Comparison of ENCODE assay signal across 12 cellular contexts in the genomic region with DNA sequence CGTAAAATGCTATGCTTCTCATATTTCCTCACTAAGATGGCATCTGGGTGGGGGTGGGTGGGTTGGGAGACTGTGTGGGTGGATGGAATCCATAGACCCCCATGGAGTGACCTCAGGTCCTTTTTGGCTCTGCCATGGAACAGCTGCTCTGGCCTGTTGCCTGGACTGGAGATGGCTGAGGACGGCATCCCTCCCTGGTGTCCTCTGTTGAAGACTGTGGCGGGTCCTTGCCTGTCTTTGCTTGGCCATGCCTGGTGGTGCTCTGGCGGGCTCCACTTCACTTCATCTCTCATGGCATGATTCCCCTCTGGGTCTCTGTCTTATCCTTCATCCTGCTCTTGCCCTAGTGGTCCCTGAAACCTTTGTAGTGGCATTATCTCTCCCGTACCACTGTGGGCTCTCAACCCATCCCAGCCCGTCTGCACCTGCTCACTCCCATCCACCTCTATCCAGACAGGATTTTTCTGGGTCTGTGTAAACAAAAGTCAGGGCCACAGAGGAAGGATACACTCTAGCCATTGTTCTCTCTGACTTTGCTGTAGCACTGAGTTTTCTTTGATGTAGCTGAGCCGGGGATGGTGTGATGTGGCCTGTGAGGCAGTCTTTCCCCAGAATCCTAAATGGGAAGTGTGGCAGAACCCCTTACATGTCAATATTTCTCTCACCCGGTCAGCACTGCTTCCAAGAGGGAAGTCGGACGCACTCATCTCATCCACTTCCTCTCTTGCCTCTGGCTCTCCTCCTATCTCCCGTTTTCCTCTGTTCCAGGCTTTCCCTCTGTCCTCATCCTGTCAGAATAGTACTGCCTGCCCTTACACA. TPM values are rescaled to one million over a fixed set of nuclear protein-coding genes. Genes with fewer than 3 reads are reported as not detected.
DNase-seq lines count a peak whose midpoint lies in the region; ATAC-seq and TF ChIP-seq lines count a peak whose summit lies in the region.
"Had no signal": no experiment of that assay in that cellular context is flagged by ENCODE, and none has a peak within 500 bp of the region (broad histone marks: within the 10 kb centered on the region; RNA-seq: fewer than 3 reads in every experiment).

No MANE protein-coding gene starts in this region.

- ATAC-seq in lower lobe of right lung (peak; percentile 48 to 64), GM18517 (IDR thresholded peaks at IDR 0.05; ENCODE audit: unreplicated experiment) (no peak)
- ATAC-seq: HCT116 had no signal

- DNase-seq in DMS 273 (lab: John Stamatoyannopoulos, UW; ENCODE audit: unreplicated experiment) (peak; percentile 32), DMS 273 treated with DMSO at 0.1 percent for 48 hours (lab: John Stamatoyannopoulos, UW) (no peak), choroid plexus epithelial cell (ENCODE audit: low read depth) (peak; percentile 22), lower lobe of right lung (no peak), tibial artery (no peak), NCI-H128 (lab: John Stamatoyannopoulos, UW; ENCODE audit: unreplicated experiment) (no peak), GM13976 (ENCODE audit: low spot score) (no peak)
- DNase-seq: activated CD4-positive, alpha-beta T cell treated with anti-CD3 and anti-CD28 coated beads for 1 hour; NCI-H1092 had no signal

- in situ Hi-C loops in GM13976 (cut with MboI; ENCODE audit: low sequenced_read_pairs, unreplicated experiment): no loop called here

- no peaks in the 10 kb centered on the region for H3K9me3 ChIP-seq in lower lobe of right lung
- H3K9me3 ChIP-seq in tibial artery: no peaks in the 10 kb centered on the region

- H3K4me1 ChIP-seq in lower lobe of right lung: peaks cover 39% of the 10 kb centered on the region
- peaks cover 0 to 33% (median 10%) of the 10 kb centered on the region in 4 donors for H3K4me1 ChIP-seq in tibial artery

- H3K27ac ChIP-seq in lower lobe of right lung: no peak overlapping the region
- H3K27ac ChIP-seq in tibial artery: peak overlapping the region; percentile 9 to 48
- H3K27ac ChIP-seq: 22Rv1 had no signal

- TF ChIP-seq CTCF in choroid plexus epithelial cell (conservative IDR thresholded peaks at IDR 0.05; ENCODE audit: low read depth, low read length): no peak
- TF ChIP-seq CTCF in lower lobe of right lung (IDR thresholded peaks at IDR 0.05): no peak
- TF ChIP-seq CTCF in tibial artery (IDR thresholded peaks at IDR 0.05): no peak
- TF ChIP-seq CTCF in GM13976 (IDR thresholded peaks at IDR 0.05; ENCODE audit: borderline replicate concordance, control extremely low read depth, extremely low read depth, insufficient read depth, missing control alignments): no peak

- H3K27me3 ChIP-seq in lower lobe of right lung (ENCODE audit: low read depth) (no peaks in the 10 kb centered on the region), tibial artery (no peaks in the 10 kb centered on the region)

- no peak overlapping the region for H3K4me3 ChIP-seq in choroid plexus epithelial cell (ENCODE audit: low read depth, low read length)
- no peak overlapping the region for H3K4me3 ChIP-seq in lower lobe of right lung
- no peak overlapping the region for H3K4me3 ChIP-seq in tibial artery

- intact Hi-C loops in lower lobe of right lung (cut with DNase I): no loop called here
- intact Hi-C loops in tibial artery (cut with DNase I; ENCODE audit: low total_unique reads): no loop called here

- H3K36me3 ChIP-seq in lower lobe of right lung (no peaks in the 10 kb centered on the region), tibial artery (no peaks in the 10 kb centered on the region)

RNA-seq across cellular contexts. Expression of a gene that starts 36.1 kb away (rescaled TPM):
- total RNA-seq in lower lobe of right lung: 16.6 TPM

Comparison
In these comparisons a context has a peak if more than half of its experiments do, and no peak if none do; other contexts are left out.
1. DNase-seq: peak in DMS 273 (single experiment) and choroid plexus epithelial cell (single experiment); none in DMS 273 treated with DMSO at 0.1 percent for 48 hours (single experiment), lower lobe of right lung (single experiment), tibial artery (0 of 2), NCI-H128 (single experiment) and GM13976 (single experiment).